ENCODE assay signal across 1 cellular context in the genomic region with DNA sequence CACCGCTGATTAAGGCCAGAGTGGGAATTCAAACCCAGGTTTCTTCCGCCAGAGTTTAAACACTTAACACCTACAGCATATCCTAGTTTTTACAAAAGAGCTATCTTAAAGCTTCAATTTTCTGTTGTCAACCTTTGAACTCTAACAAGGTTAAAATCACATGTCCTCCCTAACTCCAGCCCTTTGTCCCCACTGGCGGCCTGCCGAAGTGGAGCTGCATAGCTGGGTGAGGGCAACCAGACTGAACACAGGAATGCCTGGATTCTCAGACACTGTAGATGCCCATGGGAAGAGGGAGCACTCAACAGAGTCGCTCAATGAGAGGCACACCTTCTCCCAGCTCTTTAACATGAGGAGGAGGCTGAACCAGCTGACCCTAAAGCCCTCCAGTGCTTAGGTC.
TF ChIP-seq lines count a peak whose summit lies in the region.

No MANE protein-coding gene starts in this region.

TF ChIP-seq in liver, 16 proteins besides CTCF, POLR2A, EP300 and RAD21 (continued from another document):
- TF ChIP-seq, protein P1, sequence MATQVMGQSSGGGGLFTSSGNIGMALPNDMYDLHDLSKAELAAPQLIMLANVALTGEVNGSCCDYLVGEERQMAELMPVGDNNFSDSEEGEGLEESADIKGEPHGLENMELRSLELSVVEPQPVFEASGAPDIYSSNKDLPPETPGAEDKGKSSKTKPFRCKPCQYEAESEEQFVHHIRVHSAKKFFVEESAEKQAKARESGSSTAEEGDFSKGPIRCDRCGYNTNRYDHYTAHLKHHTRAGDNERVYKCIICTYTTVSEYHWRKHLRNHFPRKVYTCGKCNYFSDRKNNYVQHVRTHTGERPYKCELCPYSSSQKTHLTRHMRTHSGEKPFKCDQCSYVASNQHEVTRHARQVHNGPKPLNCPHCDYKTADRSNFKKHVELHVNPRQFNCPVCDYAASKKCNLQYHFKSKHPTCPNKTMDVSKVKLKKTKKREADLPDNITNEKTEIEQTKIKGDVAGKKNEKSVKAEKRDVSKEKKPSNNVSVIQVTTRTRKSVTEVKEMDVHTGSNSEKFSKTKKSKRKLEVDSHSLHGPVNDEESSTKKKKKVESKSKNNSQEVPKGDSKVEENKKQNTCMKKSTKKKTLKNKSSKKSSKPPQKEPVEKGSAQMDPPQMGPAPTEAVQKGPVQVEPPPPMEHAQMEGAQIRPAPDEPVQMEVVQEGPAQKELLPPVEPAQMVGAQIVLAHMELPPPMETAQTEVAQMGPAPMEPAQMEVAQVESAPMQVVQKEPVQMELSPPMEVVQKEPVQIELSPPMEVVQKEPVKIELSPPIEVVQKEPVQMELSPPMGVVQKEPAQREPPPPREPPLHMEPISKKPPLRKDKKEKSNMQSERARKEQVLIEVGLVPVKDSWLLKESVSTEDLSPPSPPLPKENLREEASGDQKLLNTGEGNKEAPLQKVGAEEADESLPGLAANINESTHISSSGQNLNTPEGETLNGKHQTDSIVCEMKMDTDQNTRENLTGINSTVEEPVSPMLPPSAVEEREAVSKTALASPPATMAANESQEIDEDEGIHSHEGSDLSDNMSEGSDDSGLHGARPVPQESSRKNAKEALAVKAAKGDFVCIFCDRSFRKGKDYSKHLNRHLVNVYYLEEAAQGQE (IDR thresholded peaks at IDR 0.05): peak; percentile 61
TF ChIP-seq in liver: peak in this region for 8.
